In the genomic region with DNA sequence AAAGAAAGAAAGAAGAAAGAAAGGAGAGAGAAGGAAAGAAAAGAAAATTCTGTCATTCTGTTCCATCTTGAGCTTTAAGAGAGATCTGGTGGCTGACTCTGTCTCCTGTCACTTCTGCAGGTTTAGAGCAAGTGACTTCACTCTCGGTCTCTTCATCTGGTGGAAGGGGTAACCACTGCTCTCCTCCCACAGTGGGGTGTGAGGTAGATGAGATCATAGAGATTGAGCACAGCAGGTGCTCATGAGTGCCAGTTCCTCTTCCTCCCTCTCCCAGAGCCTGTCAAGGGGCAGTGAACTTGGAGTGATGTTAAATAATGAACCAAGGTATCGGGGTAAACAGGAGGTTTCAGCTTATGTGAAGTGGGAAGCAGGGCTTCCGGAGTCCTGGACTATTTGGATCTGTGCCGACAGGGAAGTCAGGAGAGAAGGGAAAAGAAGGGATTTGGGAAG, we compare ENCODE assay signal across 9 cellular contexts. TPM values are rescaled to one million over a fixed set of nuclear protein-coding genes. Genes with fewer than 3 reads are reported as not detected.
DNase-seq lines count a peak whose midpoint lies in the region; ATAC-seq lines count a peak whose summit lies in the region.
"Had no signal": no experiment of that assay in that cellular context is flagged by ENCODE, and none has a peak within 500 bp of the region (broad histone marks: within the 10 kb centered on the region; RNA-seq: fewer than 3 reads in every experiment).

No MANE protein-coding gene starts in this region.

- H3K4me1 Mint-ChIP-seq in CD4-positive, alpha-beta memory T cell, result peaks cover 21 to 49% (median 32%) of the 10 kb centered on the region in 4 donors
- peaks cover 23% of the 10 kb centered on the region for H3K4me1 Mint-ChIP-seq in T-helper 1 cell treated with Interleukin-12 subunit alpha and Interleukin-12 subunit beta and Interleukin-4 antibody, amounts not matched to agents 30 μg/mL and 1 μg/mL, for 36 hours (ENCODE audit: low read depth)

- CTCF ChIA-PET in CD4-positive, alpha-beta memory T cell (lab: Charles Lee; ENCODE audit: partially characterized antibody), result interaction anchor here (1.4 to 7.3 kb wide), 8 partner anchors 22 to 134 kb away, joined by 3 to 83 read pairs (median 5); a partner anchor contains a TSS

- ATAC-seq in GM21367 (IDR thresholded peaks at IDR 0.05; ENCODE audit: unreplicated experiment), result peak; percentile 72

- peak overlapping the region in 6 of 8 donors; percentile 9 to 63 (median 47) for H3K4me3 Mint-ChIP-seq in CD4-positive, alpha-beta memory T cell
- H3K4me3 Mint-ChIP-seq in T-helper 1 cell treated with Interleukin-12 subunit alpha and Interleukin-12 subunit beta and Interleukin-4 antibody, amounts not matched to agents 30 μg/mL and 1 μg/mL, for 36 hours, result peak overlapping the region; percentile 54

- no peaks in the 10 kb centered on the region for H3K9me3 Mint-ChIP-seq in CD4-positive, alpha-beta memory T cell
- H3K9me3 Mint-ChIP-seq in T-helper 1 cell treated with Interleukin-12 subunit alpha and Interleukin-12 subunit beta and Interleukin-4 antibody, amounts not matched to agents 30 μg/mL and 1 μg/mL, for 36 hours, result no peaks in the 10 kb centered on the region

- no peak overlapping the region for H3K27ac ChIP-seq in CD4-positive, alpha-beta memory T cell (ENCODE audit: low read depth, low read length)
- H3K27ac ChIP-seq: ascending aorta had no signal

- peaks cover 45% of the 10 kb centered on the region for H3K4me1 ChIP-seq in CD4-positive, alpha-beta memory T cell (ENCODE audit: insufficient read depth, low read length)
- H3K4me1 ChIP-seq: ascending aorta had no signal

- H3K27ac Mint-ChIP-seq in CD4-positive, alpha-beta memory T cell, result peak overlapping the region; percentile 49 to 97 (median 81)
- H3K27ac Mint-ChIP-seq in T-helper 1 cell treated with Interleukin-12 subunit alpha and Interleukin-12 subunit beta and Interleukin-4 antibody, amounts not matched to agents 30 μg/mL and 1 μg/mL, for 36 hours, result peak overlapping the region; percentile 89

- peaks cover 0 to 1% of the 10 kb centered on the region in 2 donors for H3K27me3 Mint-ChIP-seq in CD4-positive, alpha-beta memory T cell
- H3K27me3 Mint-ChIP-seq in T-helper 1 cell treated with Interleukin-12 subunit alpha and Interleukin-12 subunit beta and Interleukin-4 antibody, amounts not matched to agents 30 μg/mL and 1 μg/mL, for 36 hours (ENCODE audit: low read depth), result peaks cover 7% of the 10 kb centered on the region

- H3K4me3 ChIP-seq in CD4-positive, alpha-beta memory T cell (ENCODE audit: low read length in 2 of 2), result no peak overlapping the region
- H3K4me3 ChIP-seq: ascending aorta had no signal

- H3K27me3 ChIP-seq in CD4-positive, alpha-beta memory T cell (ENCODE audit: insufficient read depth, low read length), result no peaks in the 10 kb centered on the region
- H3K27me3 ChIP-seq: ascending aorta had no signal

- no peaks in the 10 kb centered on the region for H3K36me3 Mint-ChIP-seq in CD4-positive, alpha-beta memory T cell
- H3K36me3 Mint-ChIP-seq in T-helper 1 cell treated with Interleukin-12 subunit alpha and Interleukin-12 subunit beta and Interleukin-4 antibody, amounts not matched to agents 30 μg/mL and 1 μg/mL, for 36 hours (ENCODE audit: low read depth), result peaks cover 2% of the 10 kb centered on the region

- no peaks in the 10 kb centered on the region for H3K9me3 ChIP-seq in CD4-positive, alpha-beta memory T cell (ENCODE audit: control insufficient read depth in 1 of 2, low read length in 2 of 2)
- H3K9me3 ChIP-seq: ascending aorta had no signal

- peak; percentile 63 to 76 (median 70) for DNase-seq in CD4-positive, alpha-beta memory T cell
- DNase-seq in KBM-7 (peak; percentile 88), dermis microvascular lymphatic vessel endothelial cell (ENCODE audit: low read depth in 2 of 2) (peak; percentile 24 to 39), NCI-H446 treated with DMSO at 0.1 percent for 48 hours (lab: John Stamatoyannopoulos, UW) (no peak), 8988T (no peak)
- DNase-seq in stimulated activated CD8-positive, alpha-beta memory T cell treated with anti-CD3 and anti-CD28 coated beads, Interleukin-7, amount 100 ng/mL, for 48 hours (ENCODE audit: extremely low read depth in 1 of 2, low read depth in 1 of 2), result peak; percentile 24 to 58

- intact Hi-C loops in CD4-positive, alpha-beta memory T cell (cut with micrococcal nuclease), result loop anchor here (1.0 kb wide), 1 partner anchor 115 kb away; no protein-coding TSS in a partner anchor

- POLR2A ChIA-PET in CD4-positive, alpha-beta memory T cell (lab: Charles Lee; ENCODE audit: partially characterized antibody), result interaction anchor here (0.7 to 1.1 kb wide), 3 partner anchors 66 to 78 kb away, joined by 3 to 4 read pairs (median 3); a partner anchor contains a TSS

- in situ Hi-C loops in KBM-7 (cut with MboI; ENCODE audit: low pct_unique_long_range_greater_than_20kb, low sequenced_read_pairs), result no loop called here

- H3K36me3 ChIP-seq in CD4-positive, alpha-beta memory T cell (ENCODE audit: insufficient read depth, low read length), result no peaks in the 10 kb centered on the region
- H3K36me3 ChIP-seq: ascending aorta had no signal

RNA-seq across cellular contexts. Expression of a gene that starts 47.7 kb away (rescaled TPM):
- total RNA-seq in CD4-positive, alpha-beta memory T cell, result not detected
- under 1 TPM in 1 of 2 donors, not detected in 1; 0.23 TPM for polyA plus RNA-seq in CD4-positive, alpha-beta memory T cell
- total RNA-seq in dermis microvascular lymphatic vessel endothelial cell, result 0.39 and 0.51 TPM in 2 replicates
- total RNA-seq: ascending aorta had no signal

Comparison
In these comparisons a context has a peak if more than half of its experiments do, and no peak if none do; other contexts are left out.
1. DNase-seq: peak in CD4-positive, alpha-beta memory T cell (5 of 5), KBM-7 (single experiment), dermis microvascular lymphatic vessel endothelial cell (2 of 2) and stimulated activated CD8-positive, alpha-beta memory T cell treated with anti-CD3 and anti-CD28 coated beads, Interleukin-7, amount 100 ng/mL, for 48 hours (2 of 2); none in NCI-H446 treated with DMSO at 0.1 percent for 48 hours (single experiment) and 8988T (single experiment).